1 cellular context compared by ENCODE assay signal in the genomic region with DNA sequence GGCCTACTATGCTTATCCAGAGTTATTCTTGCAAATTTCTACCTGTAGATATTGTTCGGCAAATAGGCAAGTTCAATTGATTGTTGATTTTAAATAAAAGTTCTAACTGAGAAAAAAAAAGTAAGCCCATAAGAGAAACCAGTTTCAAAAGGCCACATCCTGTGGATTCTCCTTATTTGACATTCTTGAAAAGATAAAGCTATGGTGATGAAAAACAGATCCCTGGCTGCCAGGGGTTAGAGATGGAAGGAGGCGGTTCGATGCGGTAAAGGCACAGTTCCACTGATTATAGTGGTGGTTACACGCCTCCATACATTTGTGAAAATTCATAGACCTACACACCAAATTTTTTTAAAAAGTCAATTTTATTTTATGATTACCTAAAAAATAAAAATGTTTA.
TF ChIP-seq lines count a peak whose summit lies in the region.

No MANE protein-coding gene starts in this region.

TF ChIP-seq in IMR-90, 13 proteins besides CTCF, POLR2A, EP300 and RAD21:
- TF ChIP-seq CEBPB (IDR thresholded peaks at IDR 0.05; ENCODE audit: low read depth, low read length): no peak
- no peak for TF ChIP-seq MAFK (IDR thresholded peaks at IDR 0.05; ENCODE audit: low read depth, low read length)
- no peak for TF ChIP-seq FOS (IDR thresholded peaks at IDR 0.05; ENCODE audit: low read depth, low read length)
- TF ChIP-seq, protein P1, sequence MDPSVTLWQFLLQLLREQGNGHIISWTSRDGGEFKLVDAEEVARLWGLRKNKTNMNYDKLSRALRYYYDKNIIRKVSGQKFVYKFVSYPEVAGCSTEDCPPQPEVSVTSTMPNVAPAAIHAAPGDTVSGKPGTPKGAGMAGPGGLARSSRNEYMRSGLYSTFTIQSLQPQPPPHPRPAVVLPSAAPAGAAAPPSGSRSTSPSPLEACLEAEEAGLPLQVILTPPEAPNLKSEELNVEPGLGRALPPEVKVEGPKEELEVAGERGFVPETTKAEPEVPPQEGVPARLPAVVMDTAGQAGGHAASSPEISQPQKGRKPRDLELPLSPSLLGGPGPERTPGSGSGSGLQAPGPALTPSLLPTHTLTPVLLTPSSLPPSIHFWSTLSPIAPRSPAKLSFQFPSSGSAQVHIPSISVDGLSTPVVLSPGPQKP (IDR thresholded peaks at IDR 0.05; ENCODE audit: borderline replicate concordance, low read depth, low read length): no peak
- TF ChIP-seq BHLHE40 (IDR thresholded peaks at IDR 0.05; ENCODE audit: low read depth, low read length): no peak
- TF ChIP-seq, protein P2, sequence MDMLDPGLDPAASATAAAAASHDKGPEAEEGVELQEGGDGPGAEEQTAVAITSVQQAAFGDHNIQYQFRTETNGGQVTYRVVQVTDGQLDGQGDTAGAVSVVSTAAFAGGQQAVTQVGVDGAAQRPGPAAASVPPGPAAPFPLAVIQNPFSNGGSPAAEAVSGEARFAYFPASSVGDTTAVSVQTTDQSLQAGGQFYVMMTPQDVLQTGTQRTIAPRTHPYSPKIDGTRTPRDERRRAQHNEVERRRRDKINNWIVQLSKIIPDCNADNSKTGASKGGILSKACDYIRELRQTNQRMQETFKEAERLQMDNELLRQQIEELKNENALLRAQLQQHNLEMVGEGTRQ (IDR thresholded peaks at IDR 0.05; ENCODE audit: low read depth, low read length): no peak
- TF ChIP-seq SMC3 (IDR thresholded peaks at IDR 0.05; ENCODE audit: low read depth, low read length): no peak
- TF ChIP-seq NFE2L2 (IDR thresholded peaks at IDR 0.05; ENCODE audit: low read depth, low read length): no peak
- no peak for TF ChIP-seq CHD1 (IDR thresholded peaks at IDR 0.05; ENCODE audit: low read depth, low read length)
- no peak for TF ChIP-seq RFX5 (IDR thresholded peaks at IDR 0.05; ENCODE audit: low read depth, low read length)
- TF ChIP-seq RCOR1 (IDR thresholded peaks at IDR 0.05; ENCODE audit: insufficient replicate concordance, low read length): no peak
- no peak for TF ChIP-seq MXI1 (IDR thresholded peaks at IDR 0.05; ENCODE audit: borderline replicate concordance, low read depth, low read length)
- no peak for TF ChIP-seq MAZ (IDR thresholded peaks at IDR 0.05; ENCODE audit: borderline replicate concordance, low read depth, low read length)
